ENCODE assay signal across 23 cellular contexts in genomic region chr1:53067886-53068285, GRCh38. TPM values are rescaled to one million over a fixed set of nuclear protein-coding genes. Genes with fewer than 3 reads are reported as not detected.
DNase-seq lines count a peak whose midpoint lies in the region; ATAC-seq, FAIRE-seq and TF ChIP-seq lines count a peak whose summit lies in the region.
"Had no signal": no experiment of that assay in that cellular context is flagged by ENCODE, and none has a peak within 500 bp of the region (broad histone marks: within the 10 kb centered on the region; RNA-seq: fewer than 3 reads in every experiment).

No MANE protein-coding gene starts in this region.

- H3K27ac ChIP-seq in HepG2 (ENCODE audit: extremely low read length, insufficient read depth, low read length) (no peak overlapping the region), right lobe of liver (no peak overlapping the region), IMR-90 (ENCODE audit: insufficient read depth, low read length) (no peak overlapping the region), mesenchymal stem cell (ENCODE audit: low read length, poor library complexity, severe bottlenecking) (no peak overlapping the region), sigmoid colon (no peak overlapping the region)
- H3K27ac ChIP-seq: GM23248 had no signal

- H4K5ac ChIP-seq in IMR-90 (ENCODE audit: low read depth, low read length) = no peak overlapping the region

- intact Hi-C loops in HepG2 (cut with micrococcal nuclease; ENCODE audit: unreplicated experiment) = no loop called here
- intact Hi-C loops in right lobe of liver (cut with DNase I) = no loop called here
- intact Hi-C loops in IMR-90 (cut with micrococcal nuclease) = no loop called here
- intact Hi-C loops in sigmoid colon (cut with DNase I) = no loop called here

- TF ChIP-seq CTCF in HepG2 (CRISPR knock-in tag; IDR thresholded peaks at IDR 0.05) (no peak), right lobe of liver (IDR thresholded peaks at IDR 0.05) (no peak), IMR-90 (conservative IDR thresholded peaks at IDR 0.05; ENCODE audit: low read depth, low read length) (no peak), sigmoid colon (IDR thresholded peaks at IDR 0.05) (no peak)

- TF ChIP-seq RAD21 in HepG2 (CRISPR knock-in tag; IDR thresholded peaks at IDR 0.05) (no peak), IMR-90 (IDR thresholded peaks at IDR 0.05; ENCODE audit: low read length) (no peak)

- H3K79me2 ChIP-seq in HepG2 (ENCODE audit: insufficient read depth, low read length) = no peaks in the 10 kb centered on the region

- no peak overlapping the region for H3K4me3 ChIP-seq in HepG2 (replicated peaks in 1 of 3; ENCODE audit: insufficient read depth in 1 of 3, low read depth in 2 of 3, low read length in 3 of 3)
- H3K4me3 ChIP-seq in right lobe of liver = no peak overlapping the region
- H3K4me3 ChIP-seq in IMR-90 (ENCODE audit: insufficient read depth, low read depth, low read length) = no peak overlapping the region
- no peak overlapping the region for H3K4me3 ChIP-seq in mesenchymal stem cell (ENCODE audit: insufficient read depth in 1 of 2, low read depth in 1 of 2, low read length in 2 of 2)
- H3K4me3 ChIP-seq in HAP-1 = no peak overlapping the region
- no peak overlapping the region for H3K4me3 ChIP-seq in sigmoid colon
- H3K4me3 ChIP-seq: GM12878, GM23248 had no signal

- H3K56ac ChIP-seq in IMR-90 (ENCODE audit: extremely low read depth, insufficient read depth, low read length) = no peak overlapping the region

- H3K23ac ChIP-seq in IMR-90 (ENCODE audit: low read depth, low read length) = no peak overlapping the region
- no peak overlapping the region for H3K23ac ChIP-seq in mesenchymal stem cell (ENCODE audit: low read length in 2 of 2)

- no peak for FAIRE-seq in HepG2 (lab: Jason Lieb, UNC)
- FAIRE-seq: GM12878, GM19239, H1 had no signal

- H3K14ac ChIP-seq in IMR-90 (replicated peaks; ENCODE audit: low read depth, low read length) = no peak overlapping the region
- H3K14ac ChIP-seq in mesenchymal stem cell (ENCODE audit: low read length in 2 of 2) = no peak overlapping the region

- no peak overlapping the region for H3K4ac ChIP-seq in IMR-90 (ENCODE audit: low read depth, low read length)
- no peak overlapping the region for H3K4ac ChIP-seq in mesenchymal stem cell (ENCODE audit: low read depth in 1 of 2, low read length in 2 of 2)

- dilution Hi-C loops in IMR-90 (cut with HindIII; ENCODE audit: low sequenced_read_pairs, unreplicated experiment) = no loop called here

- WGBS in HepG2 (ENCODE audit: low lambda C conversion rate) = 49% methylated on average over 2 of the region's 2 CpGs
- no CpG with 5 or more reads among the region's 2 CpGs for WGBS in right lobe of liver (ENCODE audit: insufficient coverage, low coverage, low lambda C conversion rate, missing lambda C conversion rate)
- no CpG with 5 or more reads among the region's 2 CpGs for WGBS in IMR-90 (ENCODE audit: extremely low coverage in 2 of 2, insufficient read length in 1 of 2), 2 experiments
- WGBS in mesenchymal stem cell = no CpG with 5 or more reads among the region's 2 CpGs
- WGBS in sigmoid colon, 2 donors = 89 to 94% methylated on average over 2 of the region's 2 CpGs

- H4K8ac ChIP-seq in IMR-90 (ENCODE audit: low read depth in 2 of 2, low read length in 2 of 2) (no peak overlapping the region), mesenchymal stem cell (ENCODE audit: low read length) (no peak overlapping the region)

- BruUV-seq in HepG2 (replicated peaks; lab: Mats Ljungman, UMichigan) = no TSS peak
- BruUV-seq in IMR-90 (replicated peaks; lab: Mats Ljungman, UMichigan) = TSS peak; percentile 6

- no peaks in the 10 kb centered on the region; the same call in 1 of the 2 replicates for H3K4me1 ChIP-seq in HepG2 (ENCODE audit: insufficient read depth, low read length)
- no peaks in the 10 kb centered on the region for H3K4me1 ChIP-seq in right lobe of liver
- H3K4me1 ChIP-seq in IMR-90 (ENCODE audit: control insufficient read depth, insufficient read depth, low read length) = peaks cover 4% of the 10 kb centered on the region
- H3K4me1 ChIP-seq in mesenchymal stem cell (ENCODE audit: control insufficient read depth, insufficient read depth, low read depth, low read length) = peaks cover 7% of the 10 kb centered on the region
- no peaks in the 10 kb centered on the region for H3K4me1 ChIP-seq in HAP-1
- H3K4me1 ChIP-seq in sigmoid colon = peaks cover 0 to 37% (median 15%) of the 10 kb centered on the region in 4 donors
- H3K4me1 ChIP-seq: Caco-2 had no signal

- H4K91ac ChIP-seq in IMR-90 (ENCODE audit: insufficient read depth, low read depth, low read length) (no peak overlapping the region), mesenchymal stem cell (ENCODE audit: low read length) (peak overlapping the region; percentile 54)

- POLR2A ChIA-PET in HepG2 (lab: Yijun Ruan, JAX) = interaction anchor here (0.7 kb wide), 1 partner anchor 51 kb away, joined by 4 read pairs; no protein-coding TSS in a partner anchor
- POLR2A ChIA-PET in IMR-90 (lab: Charles Lee; ENCODE audit: unreplicated experiment) = no interaction called here

- H3K4me2 ChIP-seq in HepG2 (ENCODE audit: low read depth, low read length) (no peak overlapping the region), IMR-90 (ENCODE audit: low read depth, low read length) (no peak overlapping the region), mesenchymal stem cell (ENCODE audit: low read length, poor library complexity, severe bottlenecking) (no peak overlapping the region)

- H3K18ac ChIP-seq in IMR-90 (ENCODE audit: low read depth, low read length) = no peak overlapping the region
- H3K18ac ChIP-seq in mesenchymal stem cell (ENCODE audit: low read depth in 1 of 2, low read length in 2 of 2) = no peak overlapping the region

- no peak for TF ChIP-seq EP300 in HepG2 (IDR thresholded peaks at IDR 0.05; ENCODE audit: low read depth in 2 of 2, low read length in 2 of 2)
- TF ChIP-seq EP300 in HepG2 (CRISPR knock-in tag; IDR thresholded peaks at IDR 0.05; ENCODE audit: borderline replicate concordance) = no peak
- no peak for TF ChIP-seq EP300 in sigmoid colon (IDR thresholded peaks at IDR 0.05)

- no peak overlapping the region for H3K9ac ChIP-seq in HepG2 (ENCODE audit: insufficient read depth, low read depth, low read length)
- H3K9ac ChIP-seq in IMR-90 (ENCODE audit: low read depth, low read length) = no peak overlapping the region
- no peak overlapping the region for H3K9ac ChIP-seq in mesenchymal stem cell (ENCODE audit: low read length)
- H3K9ac ChIP-seq: GM23248 had no signal

- CTCF ChIA-PET in HepG2 (lab: Yijun Ruan, JAX; ENCODE audit: low intra/inter-chr PET ratio, low total read pairs) = no interaction called here
- CTCF ChIA-PET in IMR-90 (lab: Yijun Ruan, JAX) = no interaction called here

- H2AFZ ChIP-seq in HepG2 (ENCODE audit: low read length) (no peak overlapping the region), IMR-90 (replicated peaks; ENCODE audit: low read length, poor library complexity) (peak overlapping the region; percentile 8), mesenchymal stem cell (ENCODE audit: low read depth, low read length) (no peak overlapping the region)
- H2AFZ ChIP-seq: GM23248 had no signal

- in situ Hi-C loops in HepG2 (cut with HindIII; ENCODE audit: extremely low pct_ligation_motif_present, low pct_unique_long_range_greater_than_20kb) = no loop called here
- in situ Hi-C loops in IMR-90 (cut with MboI; ENCODE audit: low sequenced_read_pairs) = no loop called here
- in situ Hi-C loops in HAP-1 (cut with MboI; ENCODE audit: low sequenced_read_pairs) = no loop called here

- H2AK5ac ChIP-seq in IMR-90 (ENCODE audit: low read depth, low read length) (no peak overlapping the region), mesenchymal stem cell (ENCODE audit: low read length, severe bottlenecking) (no peak overlapping the region)

- no peaks in the 10 kb centered on the region for H3K9me3 ChIP-seq in HepG2 (ENCODE audit: low read length)
- no peaks in the 10 kb centered on the region for H3K9me3 ChIP-seq in right lobe of liver
- no peaks in the 10 kb centered on the region for H3K9me3 ChIP-seq in IMR-90 (ENCODE audit: control insufficient read depth, insufficient read depth, low read length)
- H3K9me3 ChIP-seq in mesenchymal stem cell (ENCODE audit: control insufficient read depth, low read length) = no peaks in the 10 kb centered on the region
- H3K9me3 ChIP-seq in HAP-1 = no peaks in the 10 kb centered on the region
- H3K9me3 ChIP-seq in sigmoid colon = no peaks in the 10 kb centered on the region
- H3K9me3 ChIP-seq: Caco-2 had no signal

- DNase-seq in HepG2 (ENCODE audit: low spot score) (no peak), right lobe of liver (no peak), IMR-90 (no peak), mesenchymal stem cell (no peak), HAP-1 (ENCODE audit: low spot score in 2 of 2) (no peak), sigmoid colon (no peak), COR-L47 (lab: John Stamatoyannopoulos, UW) (no peak)
- DNase-seq: C1 segment of cervical spinal cord; Caco-2; CD4-positive, alpha-beta memory T cell; DMS 273 treated with DMSO at 0.1 percent for 48 hours; DMS79; EL; GDM1; GM23248; HFFc6 had no signal

- H2BK120ac ChIP-seq in IMR-90 (ENCODE audit: low read depth, low read length) (no peak overlapping the region), mesenchymal stem cell (ENCODE audit: low read depth, low read length) (no peak overlapping the region)

- no peaks in the 10 kb centered on the region for H4K20me1 ChIP-seq in HepG2 (ENCODE audit: insufficient read depth, low read length)
- no peaks in the 10 kb centered on the region for H4K20me1 ChIP-seq in IMR-90 (ENCODE audit: insufficient read depth, low read length)

- H2BK5ac ChIP-seq in IMR-90 (ENCODE audit: low read depth, low read length, poor library complexity, severe bottlenecking) (no peak overlapping the region), mesenchymal stem cell (ENCODE audit: low read depth, low read length, poor library complexity, severe bottlenecking) (no peak overlapping the region)

- no peak overlapping the region for H2AK9ac ChIP-seq in IMR-90 (replicated peaks; ENCODE audit: low read depth, low read length, poor library complexity)

- H3K27me3 ChIP-seq in HepG2 (ENCODE audit: control insufficient read depth in 1 of 2, insufficient read depth in 2 of 2, low read length in 2 of 2) = peaks cover 5 to 45% of the 10 kb centered on the region in 2 experiments; a peak in 4 of 5 replicates
- no peaks in the 10 kb centered on the region for H3K27me3 ChIP-seq in right lobe of liver
- peaks cover 2% of the 10 kb centered on the region; the same call in 1 of the 2 replicates for H3K27me3 ChIP-seq in IMR-90 (ENCODE audit: control insufficient read depth, insufficient read depth, low read length)
- H3K27me3 ChIP-seq in mesenchymal stem cell (ENCODE audit: control insufficient read depth in 1 of 2, insufficient read depth in 1 of 2, low read length in 2 of 2) = peaks cover 0 to 20% of the 10 kb centered on the region in 2 experiments
- H3K27me3 ChIP-seq in HAP-1 (ENCODE audit: low read depth) = peaks cover 4% of the 10 kb centered on the region
- H3K27me3 ChIP-seq in sigmoid colon = no peaks in the 10 kb centered on the region

- H3K9me1 ChIP-seq in IMR-90 (ENCODE audit: insufficient read depth, low read length) = peaks cover 4% of the 10 kb centered on the region; the same call in 1 of the 2 replicates

- no peak overlapping the region for H2BK20ac ChIP-seq in IMR-90 (ENCODE audit: low read depth, low read length)

- no peaks in the 10 kb centered on the region for H3K79me1 ChIP-seq in IMR-90 (ENCODE audit: low read depth in 1 of 2, low read length in 2 of 2)
- H3K79me1 ChIP-seq in mesenchymal stem cell (replicated peaks; ENCODE audit: low read length, poor library complexity, severe bottlenecking) = no peaks in the 10 kb centered on the region

- ATAC-seq in HepG2 (no peak), right lobe of liver (no peak), IMR-90 (ENCODE audit: low read depth) (no peak)
- ATAC-seq: GM12878, HCT116 had no signal

- TF ChIP-seq POLR2A in HepG2 (IDR thresholded peaks at IDR 0.05; ENCODE audit: insufficient read depth in 1 of 2, low read depth in 2 of 2, low read length in 2 of 2) (no peak), right lobe of liver (IDR thresholded peaks at IDR 0.05) (no peak), IMR-90 (IDR thresholded peaks at IDR 0.05; ENCODE audit: low read depth, low read length) (no peak), sigmoid colon (IDR thresholded peaks at IDR 0.05) (no peak)

- no peaks in the 10 kb centered on the region for H3K36me3 ChIP-seq in HepG2 (replicated peaks in 1 of 2; ENCODE audit: control insufficient read depth in 1 of 2, insufficient read depth in 2 of 2, low read length in 2 of 2)
- no peaks in the 10 kb centered on the region for H3K36me3 ChIP-seq in right lobe of liver
- H3K36me3 ChIP-seq in IMR-90 (ENCODE audit: control insufficient read depth, insufficient read depth, low read length) = peaks cover 11% of the 10 kb centered on the region; the same call in 1 of the 2 replicates
- H3K36me3 ChIP-seq in mesenchymal stem cell (ENCODE audit: control insufficient read depth in 1 of 2, insufficient read depth in 2 of 2, low read depth in 1 of 2, low read length in 2 of 2) = peaks cover 0 to 59% of the 10 kb centered on the region in 2 experiments
- no peaks in the 10 kb centered on the region for H3K36me3 ChIP-seq in HAP-1 (replicated peaks)
- H3K36me3 ChIP-seq in sigmoid colon = peaks cover 0 to 24% (median 6%) of the 10 kb centered on the region in 4 donors

- no peak overlapping the region for H2BK12ac ChIP-seq in mesenchymal stem cell (ENCODE audit: low read length in 2 of 2)

- no peak overlapping the region for H2BK15ac ChIP-seq in IMR-90 (ENCODE audit: low read depth, low read length)
- no peak overlapping the region for H2BK15ac ChIP-seq in mesenchymal stem cell (ENCODE audit: low read depth, poor library complexity, severe bottlenecking)

RNA-seq across cellular contexts. Expression of gene PODN, which starts 5.9 kb away (rescaled TPM):
- total RNA-seq in HepG2 (2016; rRNA removed; fragmentation: Illumina TruSeq; extraction: Trizol) (not detected in 2 replicates), right lobe of liver (1 to 10 TPM; 2.8 to 9.8 (median 5.1) TPM), IMR-90 (2012; rRNA removed) (0.54 and 0.56 TPM in 2 replicates), sigmoid colon (100 to 1,000 TPM in 1 of 4 donors, 10 to 100 TPM in 3; 67.6 to 200 (median 88.6) TPM)
- not detected in 2 replicates for total RNA-seq in HepG2 (2016; cell fraction: cytosol; rRNA removed; fragmentation: Illumina TruSeq; extraction: Trizol; ENCODE audit: low read depth)
- total RNA-seq in HepG2 (2016; cell fraction: insoluble cytoplasmic fraction; rRNA removed; fragmentation: Illumina TruSeq; extraction: Trizol) = not detected in 2 replicates
- not detected in 2 replicates for total RNA-seq in HepG2 (2016; cell fraction: membrane; rRNA removed; fragmentation: Illumina TruSeq; extraction: Trizol)
- not detected in 2 replicates for total RNA-seq in HepG2 (2016; cell fraction: nucleus; rRNA removed; fragmentation: Illumina TruSeq; extraction: Trizol)
- polyA plus RNA-seq in HepG2 (2011; rRNA removed) (0.10 and 0.13 TPM in 2 replicates), IMR-90 (2012; rRNA removed) (5.4 and 6.2 TPM in 2 replicates), sigmoid colon (10 to 100 TPM in 2 of 3 donors, 1 to 10 TPM in 1; 1.6 to 16.2 (median 13.8) TPM)
- polyA plus RNA-seq in HepG2 (2011; cell fraction: cytosol; rRNA removed) = 0.03 TPM in 1 of 2 replicates, not detected in the other
- 0.29 and 0.56 TPM in 2 replicates for polyA plus RNA-seq in HepG2 (2011; cell fraction: nucleus; rRNA removed)
- polyA plus RNA-seq in HepG2 (2012) = 0.38 and 0.40 TPM in 2 replicates
- polyA plus RNA-seq in HepG2 (2016; cell fraction: cytosol; fragmentation: Illumina TruSeq; extraction: Trizol; ENCODE audit: low read depth) = not detected in 2 replicates
- not detected in 2 replicates for polyA plus RNA-seq in HepG2 (2016; cell fraction: insoluble cytoplasmic fraction; fragmentation: Illumina TruSeq; extraction: Trizol; ENCODE audit: low read depth)
- polyA plus RNA-seq in HepG2 (2016; cell fraction: membrane; fragmentation: Illumina TruSeq; extraction: Trizol; ENCODE audit: low read depth) = not detected in 2 replicates
- polyA plus RNA-seq in HepG2 (2016; cell fraction: nucleus; fragmentation: Illumina TruSeq; extraction: Trizol; ENCODE audit: insufficient read depth, low read depth) = not detected in 2 replicates
- polyA minus RNA-seq in HepG2 (2011; rRNA and poly(A)+ RNA removed; ENCODE audit: low replicate concordance) = 0.10 TPM in 1 of 2 replicates, not detected in the other
- not detected in 2 replicates for polyA minus RNA-seq in HepG2 (2011; cell fraction: cytosol; rRNA and poly(A)+ RNA removed)
- polyA minus RNA-seq in HepG2 (2011; cell fraction: nucleus; rRNA and poly(A)+ RNA removed) = 0.25 TPM in 1 of 2 replicates, not detected in the other
- polyA plus RNA-seq in IMR-90 (2012; cell fraction: cytosol; rRNA removed) = 4.1 and 10.2 TPM in 2 replicates
- 28.0 and 31.3 TPM in 2 replicates for polyA plus RNA-seq in IMR-90 (2012; cell fraction: nucleus; rRNA removed; ENCODE audit: low replicate concordance)
- polyA plus RNA-seq in mesenchymal stem cell (2013, experiment 1 of 2) = 54.8 TPM
- polyA plus RNA-seq in mesenchymal stem cell (2013, experiment 2 of 2) = 53.6 TPM
- total RNA-seq: A172; A673; Caco-2; CD4-positive, alpha-beta memory T cell; H7 had no signal
- polyA plus RNA-seq: CD4-positive, alpha-beta memory T cell; GM12878 had no signal

Comparison
In these comparisons a context has a peak if more than half of its experiments do, and no peak if none do; other contexts are left out.
1. RNA of gene PODN, which starts 5.9 kb away (total RNA-seq): 67.6 to 200 TPM in sigmoid colon; 2.8 to 9.8 TPM in right lobe of liver, 0.54 to 0.56 TPM in IMR-90 and not detected in HepG2; every median in the first group is over 4 times any median in the second.